ENCODE assay signal across 18 cellular contexts in genomic region chr3:110821586-110821985, GRCh38.
"Had no signal": no experiment of that assay in that cellular context is flagged by ENCODE, and none has a peak within 500 bp of the region (broad histone marks: within the 10 kb centered on the region; RNA-seq: fewer than 3 reads in every experiment).

No MANE protein-coding gene starts in this region.

- H3K27me3 ChIP-seq: brain microvascular endothelial cell, esophagus squamous epithelium, hepatocyte, pancreas, right lobe of liver, stomach, testis had no signal

- H3K9me3 ChIP-seq: esophagus squamous epithelium, lower lobe of right lung, right lobe of liver, testis had no signal

- DNase-seq: activated CD4-positive, alpha-beta T cell treated with anti-CD3 and anti-CD28 coated beads, Interleukin-2, amount 10 ng/mL, durations not matched to agents 24 days and 14 days; activated CD8-positive, alpha-beta T cell treated with anti-CD3 and anti-CD28 coated beads for 36 hours; activated naive CD4-positive, alpha-beta T cell treated with Interleukin-2 at 50 U/mL for 16 hours; activated T-cell treated with anti-CD3 and anti-CD28 coated beads, Interleukin-2, amount 50 U/mL, for 24 hours; anterior cingulate cortex; brain microvascular endothelial cell; effector CD4-positive, alpha-beta T cell; esophagus squamous epithelium; islet precursor cell; lower lobe of right lung; natural killer cell; pancreas; right lobe of liver; stimulated activated CD4-positive, alpha-beta T cell treated with anti-CD3 and anti-CD28 coated beads, Interleukin-4, amount 100 ng/mL, for 1 hour; stomach; testis had no signal

- H3K79me2 ChIP-seq: hepatocyte had no signal

- H3K4me2 ChIP-seq: hepatocyte, smooth muscle cell had no signal

- H3K36me3 ChIP-seq: brain microvascular endothelial cell, esophagus squamous epithelium, lower lobe of right lung, pancreas, right lobe of liver, stomach had no signal

- H3K4me1 ChIP-seq: esophagus squamous epithelium, lower lobe of right lung, right lobe of liver, stomach, testis had no signal

- ATAC-seq: activated CD8-positive, alpha-beta T cell treated with anti-CD3 and anti-CD28 coated beads for 36 hours; lower lobe of right lung; natural killer cell; pancreas; right lobe of liver had no signal

- H2AFZ ChIP-seq: hepatocyte had no signal

- H3K27ac ChIP-seq: brain microvascular endothelial cell, esophagus squamous epithelium, hepatocyte, lower lobe of right lung, pancreas, right lobe of liver, stomach, testis had no signal

- H3K4me3 ChIP-seq: esophagus squamous epithelium, hepatocyte, lower lobe of right lung, pancreas, right lobe of liver, smooth muscle cell, stomach, testis had no signal
